ENCODE assay signal across 1 cellular context in the genomic region with DNA sequence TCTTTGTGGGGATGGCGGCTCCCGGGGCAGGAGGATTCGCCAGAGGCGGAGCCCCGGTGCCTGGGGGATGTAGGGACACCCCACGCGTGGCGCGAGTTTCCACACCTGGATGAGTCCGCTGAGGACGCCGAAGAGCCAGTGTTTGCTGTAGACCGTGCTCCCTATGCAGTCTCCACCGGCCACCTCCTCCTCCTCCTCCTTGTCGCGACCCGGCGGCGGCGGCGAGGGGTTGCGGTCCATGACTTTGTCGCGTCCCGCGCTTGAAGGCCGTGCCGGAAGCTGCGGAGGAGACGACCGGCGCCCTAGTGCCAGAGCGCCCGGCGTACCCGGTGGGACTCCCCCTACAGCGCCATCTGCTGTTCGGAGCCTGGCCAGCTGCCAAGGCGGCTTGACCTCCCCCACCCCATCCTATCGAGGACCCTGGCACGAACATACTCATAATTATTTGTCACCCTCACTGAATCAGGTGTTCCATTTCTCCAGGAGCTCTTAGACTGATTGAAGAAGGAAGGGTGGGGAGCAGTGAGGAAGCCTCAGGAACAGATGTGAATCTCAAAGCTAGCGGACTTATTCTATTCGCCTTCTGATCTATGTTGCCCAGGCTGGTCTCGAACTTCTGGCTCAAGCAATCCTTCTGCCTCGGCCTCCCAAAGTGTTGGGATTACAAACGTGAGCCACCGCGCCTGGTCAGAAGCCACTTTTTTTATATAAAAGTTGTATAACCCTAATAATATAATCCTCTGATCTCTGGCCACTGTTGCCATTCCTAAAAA.
TF ChIP-seq lines count a peak whose summit lies in the region.

A gene with protein sequence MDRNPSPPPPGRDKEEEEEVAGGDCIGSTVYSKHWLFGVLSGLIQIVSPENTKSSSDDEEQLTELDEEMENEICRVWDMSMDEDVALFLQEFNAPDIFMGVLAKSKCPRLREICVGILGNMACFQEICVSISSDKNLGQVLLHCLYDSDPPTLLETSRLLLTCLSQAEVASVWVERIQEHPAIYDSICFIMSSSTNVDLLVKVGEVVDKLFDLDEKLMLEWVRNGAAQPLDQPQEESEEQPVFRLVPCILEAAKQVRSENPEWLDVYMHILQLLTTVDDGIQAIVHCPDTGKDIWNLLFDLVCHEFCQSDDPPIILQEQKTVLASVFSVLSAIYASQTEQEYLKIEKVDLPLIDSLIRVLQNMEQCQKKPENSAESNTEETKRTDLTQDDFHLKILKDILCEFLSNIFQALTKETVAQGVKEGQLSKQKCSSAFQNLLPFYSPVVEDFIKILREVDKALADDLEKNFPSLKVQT (minus strand): TSS at position 281 of the 773 bp plus-strand sequence. CDS start 41 bp downstream, at position 240.

TF ChIP-seq in HepG2, 621 proteins besides CTCF, POLR2A, EP300 and RAD21 (continued from another document):
- TF ChIP-seq, protein P1, sequence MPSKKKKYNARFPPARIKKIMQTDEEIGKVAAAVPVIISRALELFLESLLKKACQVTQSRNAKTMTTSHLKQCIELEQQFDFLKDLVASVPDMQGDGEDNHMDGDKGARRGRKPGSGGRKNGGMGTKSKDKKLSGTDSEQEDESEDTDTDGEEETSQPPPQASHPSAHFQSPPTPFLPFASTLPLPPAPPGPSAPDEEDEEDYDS (CRISPR knock-in tag; IDR thresholded peaks at IDR 0.05) = 0 out of 2 replicates have a peak, but pooled peaks have one; percentile 11
- TF ChIP-seq, protein P2, sequence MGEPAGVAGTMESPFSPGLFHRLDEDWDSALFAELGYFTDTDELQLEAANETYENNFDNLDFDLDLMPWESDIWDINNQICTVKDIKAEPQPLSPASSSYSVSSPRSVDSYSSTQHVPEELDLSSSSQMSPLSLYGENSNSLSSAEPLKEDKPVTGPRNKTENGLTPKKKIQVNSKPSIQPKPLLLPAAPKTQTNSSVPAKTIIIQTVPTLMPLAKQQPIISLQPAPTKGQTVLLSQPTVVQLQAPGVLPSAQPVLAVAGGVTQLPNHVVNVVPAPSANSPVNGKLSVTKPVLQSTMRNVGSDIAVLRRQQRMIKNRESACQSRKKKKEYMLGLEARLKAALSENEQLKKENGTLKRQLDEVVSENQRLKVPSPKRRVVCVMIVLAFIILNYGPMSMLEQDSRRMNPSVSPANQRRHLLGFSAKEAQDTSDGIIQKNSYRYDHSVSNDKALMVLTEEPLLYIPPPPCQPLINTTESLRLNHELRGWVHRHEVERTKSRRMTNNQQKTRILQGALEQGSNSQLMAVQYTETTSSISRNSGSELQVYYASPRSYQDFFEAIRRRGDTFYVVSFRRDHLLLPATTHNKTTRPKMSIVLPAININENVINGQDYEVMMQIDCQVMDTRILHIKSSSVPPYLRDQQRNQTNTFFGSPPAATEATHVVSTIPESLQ (CRISPR knock-in tag; conservative IDR thresholded peaks at IDR 0.05) = no peak
- TF ChIP-seq MTA1 (CRISPR knock-in tag; IDR thresholded peaks at IDR 0.05; ENCODE audit: borderline replicate concordance) (peak; percentile 91; the same call in 1 of the 2 replicates), ONECUT2 (CRISPR knock-in tag; IDR thresholded peaks at IDR 0.05) (no peak), ZNF879 (CRISPR knock-in tag; IDR thresholded peaks at IDR 0.05) (peak; percentile 57; the same call in 1 of the 2 replicates), PPARG (CRISPR knock-in tag; conservative IDR thresholded peaks at IDR 0.05) (0 out of 2 replicates have a peak, but pooled peaks have one; percentile 50), NFE2L1 (CRISPR knock-in tag; IDR thresholded peaks at IDR 0.05; ENCODE audit: borderline replicate concordance) (no peak), MAFF (IDR thresholded peaks at IDR 0.05; ENCODE audit: low read depth, low read length) (no peak), ZNF674 (CRISPR knock-in tag; IDR thresholded peaks at IDR 0.05; ENCODE audit: low read depth) (no peak), HNF4A (CRISPR knock-in tag; IDR thresholded peaks at IDR 0.05) (peak; percentile 13; the same call in 1 of the 2 replicates), ZNF550 (CRISPR knock-in tag; IDR thresholded peaks at IDR 0.05; ENCODE audit: borderline replicate concordance) (no peak), TAF15 (IDR thresholded peaks at IDR 0.05; ENCODE audit: low read depth, low read length, poor library complexity, severe bottlenecking) (no peak), IKZF4 (CRISPR knock-in tag; IDR thresholded peaks at IDR 0.05; ENCODE audit: borderline replicate concordance, low read depth, not compliant biosample characterization) (no peak), SMYD3 (CRISPR knock-in tag; IDR thresholded peaks at IDR 0.05) (no peak; the same call in 1 of the 2 replicates), NPAS2 (CRISPR knock-in tag; IDR thresholded peaks at IDR 0.05; ENCODE audit: borderline replicate concordance) (no peak), HNRNPH1 (optimal IDR thresholded peaks at IDR 0.05; ENCODE audit: low read depth, low read length) (no peak), ZNF230 (CRISPR knock-in tag; IDR thresholded peaks at IDR 0.05) (no peak), FOXA3 (CRISPR knock-in tag; IDR thresholded peaks at IDR 0.05) (peak; percentile 43; the same call in 1 of the 2 replicates), TGIF2 (CRISPR knock-in tag; IDR thresholded peaks at IDR 0.05) (no peak), NFRKB (IDR thresholded peaks at IDR 0.05) (no peak), ADNP (CRISPR knock-in tag; IDR thresholded peaks at IDR 0.05) (no peak), NAIF1 (CRISPR knock-in tag; IDR thresholded peaks at IDR 0.05; ENCODE audit: borderline replicate concordance) (peak; percentile 77; the same call in 1 of the 2 replicates), ZBTB8A (CRISPR knock-in tag; IDR thresholded peaks at IDR 0.05; ENCODE audit: borderline replicate concordance, low read depth) (no peak)
- TF ChIP-seq, protein P3, sequence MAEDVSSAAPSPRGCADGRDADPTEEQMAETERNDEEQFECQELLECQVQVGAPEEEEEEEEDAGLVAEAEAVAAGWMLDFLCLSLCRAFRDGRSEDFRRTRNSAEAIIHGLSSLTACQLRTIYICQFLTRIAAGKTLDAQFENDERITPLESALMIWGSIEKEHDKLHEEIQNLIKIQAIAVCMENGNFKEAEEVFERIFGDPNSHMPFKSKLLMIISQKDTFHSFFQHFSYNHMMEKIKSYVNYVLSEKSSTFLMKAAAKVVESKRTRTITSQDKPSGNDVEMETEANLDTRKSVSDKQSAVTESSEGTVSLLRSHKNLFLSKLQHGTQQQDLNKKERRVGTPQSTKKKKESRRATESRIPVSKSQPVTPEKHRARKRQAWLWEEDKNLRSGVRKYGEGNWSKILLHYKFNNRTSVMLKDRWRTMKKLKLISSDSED (CRISPR knock-in tag; IDR thresholded peaks at IDR 0.05) = no peak
